20 cellular contexts compared by ENCODE assay signal in the genomic region with DNA sequence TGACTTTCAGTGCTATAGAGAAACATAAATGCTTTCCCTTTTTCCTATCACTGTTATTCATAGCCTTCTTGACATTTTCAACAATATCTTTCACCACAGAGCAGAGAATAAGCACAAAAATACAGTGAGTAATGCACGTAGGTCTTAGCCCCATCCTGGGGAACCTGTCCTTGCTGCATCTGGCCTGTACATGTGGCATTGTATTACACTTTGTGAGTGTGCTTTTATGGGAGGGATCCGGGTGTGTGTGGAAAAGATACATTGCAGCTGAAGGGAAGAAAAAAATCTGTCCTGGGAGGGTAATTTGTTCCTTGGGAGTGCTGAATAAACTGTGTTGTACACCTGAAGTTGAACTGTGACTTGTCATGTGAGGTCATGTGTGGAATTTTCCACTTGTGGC.
"Had no signal": no experiment of that assay in that cellular context is flagged by ENCODE, and none has a peak within 500 bp of the region (broad histone marks: within the 10 kb centered on the region; RNA-seq: fewer than 3 reads in every experiment).

No MANE protein-coding gene starts in this region.

- H3K36me3 Mint-ChIP-seq: activated CD8-positive, alpha-beta memory T cell treated with anti-CD3 and anti-CD28 coated beads, Interleukin-2, amount 10 ng/mL, durations not matched to agents 7 days and 5 days; activated naive CD4-positive, alpha-beta T cell treated with anti-CD3 and anti-CD28 coated beads, Interleukin-2, amount 10 ng/mL, durations not matched to agents 7 days and 5 days had no signal

- DNase-seq: activated CD4-positive, alpha-beta memory T cell treated with anti-CD3 and anti-CD28 coated beads for 36 hours; activated CD4-positive, CD25-positive, alpha-beta regulatory T cell treated with anti-CD3 and anti-CD28 coated beads, Interleukin-2, amount 50 U/mL, for 72 hours; activated CD8-positive, alpha-beta memory T cell treated with anti-CD3 and anti-CD28 coated beads, Interleukin-2, amount 10 ng/mL, durations not matched to agents 7 days and 5 days; activated naive CD4-positive, alpha-beta T cell treated with anti-CD3 and anti-CD28 coated beads, Interleukin-2, amount 10 ng/mL, durations not matched to agents 7 days and 5 days; activated T-cell treated with anti-CD3 and anti-CD28 coated beads, Interleukin-2, amount 50 U/mL, for 1 hour; caudate nucleus; colonic mucosa; foreskin fibroblast; lower lobe of right lung; midbrain; sigmoid colon; stimulated activated CD4-positive, alpha-beta T cell treated with anti-CD3 and anti-CD28 coated beads, Interleukin-15, amount 100 ng/mL, for 24 hours; stimulated activated CD4-positive, alpha-beta T cell treated with anti-CD3 and anti-CD28 coated beads, Interleukin-4, amount 100 ng/mL, for 1 hour; stimulated activated naive B cell treated with anti-CD40 and anti-IgM and Interleukin-4, amounts not matched to agents 10 μg/mL and 1 μg/mL and 100 μg/mL, for 72 hours; T-cell; T-helper 9 cell; tibial artery; uterus had no signal

- H3K9me3 ChIP-seq: colonic mucosa, lower lobe of right lung, neutrophil, sigmoid colon, tibial artery, uterus had no signal

- H3K4me3 ChIP-seq: colonic mucosa, lower lobe of right lung, sigmoid colon, tibial artery, uterus had no signal

- H3K36me3 ChIP-seq: colonic mucosa, lower lobe of right lung, neutrophil, sigmoid colon, tibial artery, uterus had no signal

- H3K27me3 Mint-ChIP-seq: activated CD4-positive, alpha-beta memory T cell treated with anti-CD3 and anti-CD28 coated beads for 36 hours; activated CD8-positive, alpha-beta memory T cell treated with anti-CD3 and anti-CD28 coated beads, Interleukin-2, amount 10 ng/mL, durations not matched to agents 7 days and 5 days; activated naive CD4-positive, alpha-beta T cell treated with anti-CD3 and anti-CD28 coated beads, Interleukin-2, amount 10 ng/mL, durations not matched to agents 7 days and 5 days; stimulated activated naive B cell treated with anti-CD40 and anti-IgM and Interleukin-4, amounts not matched to agents 10 μg/mL and 1 μg/mL and 100 μg/mL, for 72 hours; T-cell had no signal

- H3K27ac Mint-ChIP-seq: activated CD4-positive, alpha-beta memory T cell treated with anti-CD3 and anti-CD28 coated beads for 36 hours; activated CD8-positive, alpha-beta memory T cell treated with anti-CD3 and anti-CD28 coated beads, Interleukin-2, amount 10 ng/mL, durations not matched to agents 7 days and 5 days; activated naive CD4-positive, alpha-beta T cell treated with anti-CD3 and anti-CD28 coated beads, Interleukin-2, amount 10 ng/mL, durations not matched to agents 7 days and 5 days; stimulated activated naive B cell treated with anti-CD40 and anti-IgM and Interleukin-4, amounts not matched to agents 10 μg/mL and 1 μg/mL and 100 μg/mL, for 72 hours; T-cell had no signal

- H2AFZ ChIP-seq: parathyroid adenoma had no signal

- H3K9me3 Mint-ChIP-seq: activated CD4-positive, alpha-beta memory T cell treated with anti-CD3 and anti-CD28 coated beads for 36 hours; activated naive CD4-positive, alpha-beta T cell treated with anti-CD3 and anti-CD28 coated beads, Interleukin-2, amount 10 ng/mL, durations not matched to agents 7 days and 5 days; stimulated activated naive B cell treated with anti-CD40 and anti-IgM and Interleukin-4, amounts not matched to agents 10 μg/mL and 1 μg/mL and 100 μg/mL, for 72 hours; T-cell had no signal

- ATAC-seq: activated CD8-positive, alpha-beta memory T cell treated with anti-CD3 and anti-CD28 coated beads, Interleukin-2, amount 10 ng/mL, durations not matched to agents 7 days and 5 days; lower lobe of right lung; stimulated activated naive B cell treated with anti-CD40 and anti-IgM and Interleukin-4, amounts not matched to agents 10 μg/mL and 1 μg/mL and 100 μg/mL, for 72 hours; T-cell had no signal

- H3K27ac ChIP-seq: colonic mucosa, lower lobe of right lung, neutrophil, parathyroid adenoma, sigmoid colon, tibial artery, uterus had no signal

- H3K4me1 Mint-ChIP-seq: activated naive CD4-positive, alpha-beta T cell treated with anti-CD3 and anti-CD28 coated beads, Interleukin-2, amount 10 ng/mL, durations not matched to agents 7 days and 5 days had no signal

- H3K4me3 Mint-ChIP-seq: activated CD4-positive, alpha-beta memory T cell treated with anti-CD3 and anti-CD28 coated beads for 36 hours; activated CD8-positive, alpha-beta memory T cell treated with anti-CD3 and anti-CD28 coated beads, Interleukin-2, amount 10 ng/mL, durations not matched to agents 7 days and 5 days; activated naive CD4-positive, alpha-beta T cell treated with anti-CD3 and anti-CD28 coated beads, Interleukin-2, amount 10 ng/mL, durations not matched to agents 7 days and 5 days; stimulated activated naive B cell treated with anti-CD40 and anti-IgM and Interleukin-4, amounts not matched to agents 10 μg/mL and 1 μg/mL and 100 μg/mL, for 72 hours; T-cell had no signal

- H3K9ac ChIP-seq: parathyroid adenoma had no signal

- H3K4me1 ChIP-seq: colonic mucosa, lower lobe of right lung, parathyroid adenoma, sigmoid colon, tibial artery, uterus had no signal

- H3K27me3 ChIP-seq: colonic mucosa, neutrophil, sigmoid colon, tibial artery, uterus had no signal

- H3K79me2 ChIP-seq: parathyroid adenoma had no signal
